ENCODE assay signal across 24 cellular contexts in genomic region chr15:71925145-71925544, GRCh38.
"Had no signal": no experiment of that assay in that cellular context is flagged by ENCODE, and none has a peak within 500 bp of the region (broad histone marks: within the 10 kb centered on the region; RNA-seq: fewer than 3 reads in every experiment).

No MANE protein-coding gene starts in this region.

- H3K4me3 Mint-ChIP-seq: T-cell had no signal

- H3K27ac ChIP-seq: KMS-11, RWPE1 had no signal

- H3K9me3 ChIP-seq: SK-N-SH had no signal

- ATAC-seq: HepG2, T-cell had no signal

- H3K4me2 ChIP-seq: KMS-11, SK-N-SH had no signal

- H3K4me1 Mint-ChIP-seq: T-cell had no signal

- DNase-seq: IMR-90, Kasumi-1, MM.1S, NCI-H1092, NCI-H1105 treated with DMSO at 0.1 percent for 48 hours, NCI-H1417 treated with DMSO at 0.1 percent for 48 hours, NCI-H146, NCI-H187, NCI-H2029, NCI-H2081 treated with DMSO at 0.1 percent for 48 hours, NCI-H2171, NCI-H226, NCI-H446, NCI-H510A, NCI-H524 treated with DMSO at 0.1 percent for 48 hours, NCI-H69, NCI-H774, SHP77, SK-N-SH, SW 1271, T-cell had no signal

- H3K9ac ChIP-seq: KMS-11, SK-N-SH had no signal

- FAIRE-seq: HepG2 had no signal

- H3K27me3 Mint-ChIP-seq: T-cell had no signal

- H3K27ac Mint-ChIP-seq: T-cell had no signal
